In genomic region chr1:148151911-148152391, GRCh38 we compare ENCODE assay signal across 8 cellular contexts. TPM values are rescaled to one million over a fixed set of nuclear protein-coding genes. Genes with fewer than 3 reads are reported as not detected.
DNase-seq lines count a peak whose midpoint lies in the region; ATAC-seq and TF ChIP-seq lines count a peak whose summit lies in the region.
"Not testable (repeated sequence)": the region's sequence is repeated elsewhere in the genome, so short reads cannot be mapped to it uniquely, and the experiment has no call there.

Gene NBPF11, minus strand, starts transcription at chr1:148152281. Its CDS starts 25,278 bp downstream, at chr1:148127003.

- H3K27me3 ChIP-seq in heart left ventricle; thoracic aorta (replicated peaks; ENCODE audit: insufficient read depth): not testable (repeated sequence)

- H3K36me3 ChIP-seq in heart left ventricle, thoracic aorta: not testable (repeated sequence)

- intact Hi-C loops in T-helper 1 cell treated with Interleukin-12 subunit alpha and Interleukin-12 subunit beta and Interleukin-4 antibody, amounts not matched to agents 30 ng/mL and 1 ng/mL, for 36 hours (cut with micrococcal nuclease); heart left ventricle (cut with DNase I): not testable (repeated sequence)

- peak in 1 of 2 donors; percentile 17 for TF ChIP-seq POLR2A in heart left ventricle (IDR thresholded peaks at IDR 0.05)

- 0 to 1% (median 0%) methylated on average over 13 to 41 of the region's 41 CpGs for WGBS in heart left ventricle, 4 donors

- DNase-seq in NCI-H187 treated with DMSO at 0.1 percent for 48 hours (lab: John Stamatoyannopoulos, UW), result peak; percentile 46
- peak; percentile 55 for DNase-seq in activated naive CD8-positive, alpha-beta T cell treated with anti-CD3 and anti-CD28 coated beads, Interleukin-2, amount 50 U/mL, for 16 hours (ENCODE audit: low read depth, low spot score)
- peak; percentile 81 to 92 (median 87) for DNase-seq in heart left ventricle
- DNase-seq in pons (ENCODE audit: low spot score), result peak; percentile 60
- DNase-seq in thoracic aorta (ENCODE audit: low spot score), result peak; percentile 40

- H3K4me1 ChIP-seq in heart left ventricle, result not testable (repeated sequence)
- H3K4me1 ChIP-seq in thoracic aorta (ENCODE audit: control insufficient read depth in 1 of 2, low read depth in 2 of 2), result peaks cover 0 to 11% of the 10 kb centered on the region in 2 donors

- peak; percentile 88 for ATAC-seq in GM18498 (IDR thresholded peaks at IDR 0.05; ENCODE audit: unreplicated experiment)
- peak; percentile 80 for ATAC-seq in HG02885 (IDR thresholded peaks at IDR 0.05; ENCODE audit: poor library complexity, unreplicated experiment)
- peak; percentile 99 to 100 (median 99) for ATAC-seq in heart left ventricle
- peak; percentile 77 for ATAC-seq in thoracic aorta (ENCODE audit: insufficient number of reproducible peaks, low FRiP score, low read depth)

- TF ChIP-seq CTCF in heart left ventricle (IDR thresholded peaks at IDR 0.05); thoracic aorta (IDR thresholded peaks at IDR 0.05): not testable (repeated sequence)

- peak within 1 kb of the TSS in 11 of 12 donors; percentile 57 to 84 (median 78) for H3K27ac ChIP-seq in heart left ventricle
- peak within 1 kb of the TSS; percentile 61 to 68 for H3K27ac ChIP-seq in thoracic aorta

- peak within 1 kb of the TSS; percentile 55 to 97 (median 80) for H3K4me3 ChIP-seq in heart left ventricle
- peak within 1 kb of the TSS; percentile 77 for H3K4me3 ChIP-seq in thoracic aorta

- H3K9me3 ChIP-seq in heart left ventricle, thoracic aorta: not testable (repeated sequence)

RNA-seq across cellular contexts. Expression of gene NBPF11, which starts in this region (rescaled TPM):
- total RNA-seq in T-helper 1 cell treated with Interleukin-12 subunit alpha and Interleukin-12 subunit beta and Interleukin-4 antibody, amounts not matched to agents 30 ng/mL and 1 ng/mL, for 36 hours, result 15.1 and 15.5 TPM in 2 replicates
- total RNA-seq in heart left ventricle, result 1 to 10 TPM; 1.9 to 5.8 (median 2.6) TPM
- polyA plus RNA-seq in heart left ventricle, result 1 to 10 TPM; 2.3 to 3.2 TPM
- 10 to 100 TPM in 1 of 2 donors, 1 to 10 TPM in 1; 8.5 to 12.3 TPM for total RNA-seq in thoracic aorta

Comparison
In these comparisons a context has a peak if more than half of its experiments do, and no peak if none do; other contexts are left out.
1. Peak in every context shown above with its lines: DNase-seq, ATAC-seq, H3K4me3 ChIP-seq and H3K27ac ChIP-seq.